In genomic region chr5:150162142-150162513, GRCh38 we compare ENCODE assay signal across 17 cellular contexts. TPM values are rescaled to one million over a fixed set of nuclear protein-coding genes. Genes with fewer than 3 reads are reported as not detected.
A peak's percentile ranks its signal among the peaks of the same experiment; 100 is the strongest.
DNase-seq lines count a peak whose midpoint lies in the region; ATAC-seq, FAIRE-seq and TF ChIP-seq lines count a peak whose summit lies in the region.
"Had no signal": no experiment of that assay in that cellular context is flagged by ENCODE, and none has a peak within 500 bp of the region (broad histone marks: within the 10 kb centered on the region; RNA-seq: fewer than 3 reads in every experiment).

No MANE protein-coding gene starts in this region.

- peak overlapping the region; percentile 74 for H2BK120ac ChIP-seq in mesenchymal stem cell (ENCODE audit: low read depth, low read length)

- H3K4me1 ChIP-seq in mesenchymal stem cell (ENCODE audit: control insufficient read depth, insufficient read depth, low read depth, low read length) (peaks cover 30% of the 10 kb centered on the region), thoracic aorta (ENCODE audit: control insufficient read depth in 1 of 2, low read depth in 2 of 2) (peaks cover 33 to 63% of the 10 kb centered on the region in 2 donors), endodermal cell (ENCODE audit: control insufficient read depth, insufficient read depth, low read length) (no peaks in the 10 kb centered on the region), kidney (ENCODE audit: control insufficient read depth in 1 of 2, insufficient read depth in 1 of 2, low read depth in 1 of 2, low read length in 2 of 2) (peaks cover 11 to 14% of the 10 kb centered on the region in 2 donors)

- peak overlapping the region; percentile 51 to 82 for H3K4ac ChIP-seq in mesenchymal stem cell (ENCODE audit: low read depth in 1 of 2, low read length in 2 of 2)

- peak overlapping the region; percentile 13 for H2AK5ac ChIP-seq in mesenchymal stem cell (ENCODE audit: low read length, severe bottlenecking)

- H3K4me1 Mint-ChIP-seq in endodermal cell = peaks cover 17% of the 10 kb centered on the region
- H3K4me1 Mint-ChIP-seq: activated naive CD4-positive, alpha-beta T cell treated with anti-CD3 and anti-CD28 coated beads, Interleukin-2, amount 50 U/mL, for 24 hours had no signal

- H3K14ac ChIP-seq in mesenchymal stem cell (ENCODE audit: low read length in 2 of 2) = no peak overlapping the region

- H4K8ac ChIP-seq in mesenchymal stem cell (ENCODE audit: low read length) = peak overlapping the region; percentile 95

- no peak overlapping the region for H3K4me2 ChIP-seq in mesenchymal stem cell (ENCODE audit: low read length, poor library complexity, severe bottlenecking)

- peaks cover 2% of the 10 kb centered on the region for H3K79me1 ChIP-seq in mesenchymal stem cell (replicated peaks; ENCODE audit: low read length, poor library complexity, severe bottlenecking)

- H3K36me3 Mint-ChIP-seq in endodermal cell (ENCODE audit: low read depth) = no peaks in the 10 kb centered on the region
- H3K36me3 Mint-ChIP-seq: activated naive CD4-positive, alpha-beta T cell treated with anti-CD3 and anti-CD28 coated beads, Interleukin-2, amount 50 U/mL, for 24 hours; memory B cell had no signal

- H2BK12ac ChIP-seq in mesenchymal stem cell (ENCODE audit: low read length in 2 of 2) = peak overlapping the region; percentile 88 to 98

- H3K36me3 ChIP-seq in mesenchymal stem cell (ENCODE audit: control insufficient read depth in 1 of 2, insufficient read depth in 2 of 2, low read depth in 1 of 2, low read length in 2 of 2) (no peaks in the 10 kb centered on the region), thoracic aorta (no peaks in the 10 kb centered on the region), endodermal cell (ENCODE audit: control insufficient read depth, insufficient read depth, low read length) (no peaks in the 10 kb centered on the region), kidney (ENCODE audit: control insufficient read depth in 1 of 2, insufficient read depth in 2 of 2, low read length in 2 of 2) (no peaks in the 10 kb centered on the region)
- H3K36me3 ChIP-seq: brain microvascular endothelial cell, esophagus muscularis mucosa, neutrophil had no signal

- H3K9me3 ChIP-seq in mesenchymal stem cell (ENCODE audit: control insufficient read depth, low read length) (no peaks in the 10 kb centered on the region), thoracic aorta (no peaks in the 10 kb centered on the region), endodermal cell (ENCODE audit: control insufficient read depth, low read length) (no peaks in the 10 kb centered on the region), kidney (ENCODE audit: control insufficient read depth in 1 of 2, low read length in 2 of 2) (no peaks in the 10 kb centered on the region)
- H3K9me3 ChIP-seq: esophagus muscularis mucosa, neutrophil had no signal

- H2AFZ ChIP-seq in mesenchymal stem cell (ENCODE audit: low read depth, low read length) = no peak overlapping the region

- no peak for ATAC-seq in thoracic aorta (ENCODE audit: insufficient number of reproducible peaks, low FRiP score, low read depth)

- peak overlapping the region; percentile 93 for H4K91ac ChIP-seq in mesenchymal stem cell (ENCODE audit: low read length)

- no peak overlapping the region for H2BK15ac ChIP-seq in mesenchymal stem cell (ENCODE audit: low read depth, poor library complexity, severe bottlenecking)

- H3K4me3 Mint-ChIP-seq in endodermal cell = no peak overlapping the region
- H3K4me3 Mint-ChIP-seq: activated naive CD4-positive, alpha-beta T cell treated with anti-CD3 and anti-CD28 coated beads, Interleukin-2, amount 50 U/mL, for 24 hours; memory B cell had no signal

- H3K9ac ChIP-seq in mesenchymal stem cell (ENCODE audit: low read length) (peak overlapping the region; percentile 70), endodermal cell (ENCODE audit: extremely low read depth, low read length, poor library complexity, severe bottlenecking) (no peak overlapping the region), kidney (ENCODE audit: low read length in 2 of 2) (no peak overlapping the region)
- H3K9ac ChIP-seq: KMS-11 had no signal

- DNase-seq in HEK293T (ENCODE audit: extremely low spot score) (peak; percentile 27), RWPE1 (ENCODE audit: low spot score) (no peak), mesenchymal stem cell (no peak), thoracic aorta (ENCODE audit: low spot score) (no peak), endodermal cell (no peak), dorsolateral prefrontal cortex (no peak), kidney (no peak)
- DNase-seq: NCI-H1417 treated with DMSO at 0.1 percent for 48 hours had no signal

- H3K18ac ChIP-seq in mesenchymal stem cell (ENCODE audit: low read depth in 1 of 2, low read length in 2 of 2) = peak overlapping the region; percentile 52 to 70

- TF ChIP-seq CTCF in RWPE1 (conservative IDR thresholded peaks at IDR 0.05; ENCODE audit: low read depth) (no peak), thoracic aorta (IDR thresholded peaks at IDR 0.05) (no peak), endodermal cell (conservative IDR thresholded peaks at IDR 0.05) (no peak), dorsolateral prefrontal cortex (IDR thresholded peaks at IDR 0.05 in 54 of 56, conservative IDR thresholded peaks at IDR 0.05 in 2 of 56; ENCODE audit: low read depth in 1 of 56, partially characterized antibody in 56 of 56) (no peak), kidney (IDR thresholded peaks at IDR 0.05; ENCODE audit: borderline replicate concordance, extremely low read depth, insufficient read depth) (no peak)

- intact Hi-C loops in dorsolateral prefrontal cortex (cut with DNase I) (loop anchor here in 1 of 2 donors (5.0 kb wide), 1 partner anchor 55 kb away; no protein-coding TSS in a partner anchor), kidney (cut with DNase I) (no loop called here)

- H3K23ac ChIP-seq in mesenchymal stem cell (ENCODE audit: low read length in 2 of 2) = no peak overlapping the region

- H3K27ac ChIP-seq in RWPE1 (0 out of 2 replicates have a peak overlapping the region, but pooled peaks have one; percentile 2), mesenchymal stem cell (ENCODE audit: low read length, poor library complexity, severe bottlenecking) (no peak overlapping the region), thoracic aorta (peak overlapping the region; percentile 44 to 88), endodermal cell (ENCODE audit: low read depth, low read length) (no peak overlapping the region), dorsolateral prefrontal cortex (peak overlapping the region in 26 of 59 donors; percentile 10 to 93 (median 66)), kidney (ENCODE audit: low read depth in 2 of 2, low read length in 2 of 2) (no peak overlapping the region)
- H3K27ac ChIP-seq: KMS-11, neutrophil had no signal

- no peaks in the 10 kb centered on the region for H3K9me3 Mint-ChIP-seq in endodermal cell
- H3K9me3 Mint-ChIP-seq: activated naive CD4-positive, alpha-beta T cell treated with anti-CD3 and anti-CD28 coated beads, Interleukin-2, amount 50 U/mL, for 24 hours; memory B cell had no signal

- no peak overlapping the region for H3K27ac Mint-ChIP-seq in endodermal cell
- H3K27ac Mint-ChIP-seq: activated naive CD4-positive, alpha-beta T cell treated with anti-CD3 and anti-CD28 coated beads, Interleukin-2, amount 50 U/mL, for 24 hours; memory B cell had no signal

- H3K27me3 ChIP-seq in mesenchymal stem cell (ENCODE audit: control insufficient read depth in 1 of 2, insufficient read depth in 1 of 2, low read length in 2 of 2) (no peaks in the 10 kb centered on the region), thoracic aorta (replicated peaks; ENCODE audit: insufficient read depth) (no peaks in the 10 kb centered on the region), endodermal cell (ENCODE audit: control insufficient read depth, insufficient read depth, low read length, poor library complexity, severe bottlenecking) (peaks cover 29% of the 10 kb centered on the region), dorsolateral prefrontal cortex (peaks cover 0 to 11% (median 0%) of the 10 kb centered on the region in 45 donors)
- H3K27me3 ChIP-seq: brain microvascular endothelial cell had no signal

- CTCF ChIA-PET in HEK293T (lab: Yijun Ruan, JAX) = interaction anchor here (0.6 to 2.1 kb wide), 20 partner anchors 9 to 184 kb away, joined by 3 to 13 read pairs (median 4); no protein-coding TSS in a partner anchor
- CTCF ChIA-PET in RWPE1 (lab: Yijun Ruan, JAX) = interaction anchor here (0.6 to 1.6 kb wide), 11 partner anchors 13 to 471 kb away, joined by 3 to 6 read pairs (median 4); no protein-coding TSS in a partner anchor

- H3K27me3 Mint-ChIP-seq in endodermal cell (ENCODE audit: insufficient read depth) = peaks cover 47% of the 10 kb centered on the region

- POLR2A ChIA-PET in HEK293T (lab: Yijun Ruan, JAX) = interaction anchor here (0.7 to 1.7 kb wide), 2 partner anchors 10 to 25 kb away, joined by 3 to 5 read pairs; no protein-coding TSS in a partner anchor
- POLR2A ChIA-PET in RWPE1 (lab: Yijun Ruan, JAX; ENCODE audit: low non-redundant PET) = no interaction called here

- H3K4me3 ChIP-seq in mesenchymal stem cell (ENCODE audit: insufficient read depth in 1 of 2, low read depth in 1 of 2, low read length in 2 of 2) = no peak overlapping the region
- H3K4me3 ChIP-seq in thoracic aorta = no peak overlapping the region
- no peak overlapping the region for H3K4me3 ChIP-seq in endodermal cell (ENCODE audit: low read length)
- H3K4me3 ChIP-seq in dorsolateral prefrontal cortex = no peak overlapping the region
- H3K4me3 ChIP-seq in kidney (ENCODE audit: low read length in 2 of 2) = no peak overlapping the region
- H3K4me3 ChIP-seq: esophagus muscularis mucosa had no signal

- WGBS in mesenchymal stem cell = 75% methylated on average over 3 of the region's 3 CpGs
- 93% methylated on average over 3 of the region's 3 CpGs; no CpG with 5 or more reads in 1 of the 2 experiments for WGBS in endodermal cell (ENCODE audit: insufficient coverage in 1 of 2, insufficient read length in 1 of 2), 2 experiments

- FAIRE-seq in kidney (lab: Jason Lieb, UNC) = no peak

- H2BK5ac ChIP-seq in mesenchymal stem cell (ENCODE audit: low read depth, low read length, poor library complexity, severe bottlenecking) = no peak overlapping the region

RNA-seq across cellular contexts. Expression of gene CDX1, which starts 4.5 kb away (rescaled TPM):
- polyA plus RNA-seq in mesenchymal stem cell (2013, experiment 1 of 2) = 0.08 TPM
- 0.03 TPM for polyA plus RNA-seq in mesenchymal stem cell (2013, experiment 2 of 2)
- not detected for total RNA-seq in thoracic aorta
- total RNA-seq in endodermal cell = not detected
- 0.28 TPM for polyA plus RNA-seq in endodermal cell (2013, experiment 1 of 2)
- polyA plus RNA-seq in endodermal cell (2013, experiment 2 of 2) = 0.33 TPM
- total RNA-seq in dorsolateral prefrontal cortex = under 1 TPM in 33 of 120 experiments, not detected in 87; 0.23 to 0.90 (median 0.48) TPM
- total RNA-seq in kidney = not detected
- 0.39 TPM for polyA plus RNA-seq in kidney (ENCODE audit: insufficient read depth, low read depth, low replicate concordance)
- total RNA-seq: dermis microvascular lymphatic vessel endothelial cell, G401 had no signal

RNA-seq across cellular contexts. Expression of gene PDGFRB, which starts 6.5 kb away (rescaled TPM):
- polyA plus RNA-seq in mesenchymal stem cell (2013, experiment 1 of 2) = 203 TPM
- polyA plus RNA-seq in mesenchymal stem cell (2013, experiment 2 of 2) = 211 TPM
- total RNA-seq in thoracic aorta = 100 to 1,000 TPM; 362 to 421 TPM
- 1 to 10 TPM; 4.1 to 6.5 TPM for total RNA-seq in endodermal cell
- polyA plus RNA-seq in endodermal cell (2013, experiment 1 of 2) = 18.6 TPM
- 22.1 TPM for polyA plus RNA-seq in endodermal cell (2013, experiment 2 of 2)
- 100 to 1,000 TPM in 13 of 120 experiments, 10 to 100 TPM in 107; 34.7 to 209 (median 68.0) TPM for total RNA-seq in dorsolateral prefrontal cortex
- 104 TPM for total RNA-seq in kidney
- polyA plus RNA-seq in kidney (ENCODE audit: insufficient read depth, low read depth, low replicate concordance) = 50.4 TPM

RNA-seq across cellular contexts. Expression of gene SLC6A7, which starts 27.7 kb away (rescaled TPM):
- not detected for polyA plus RNA-seq in mesenchymal stem cell (2013, experiment 1 of 2)
- polyA plus RNA-seq in mesenchymal stem cell (2013, experiment 2 of 2) = not detected
- total RNA-seq in thoracic aorta = not detected
- total RNA-seq in endodermal cell = not detected
- not detected for polyA plus RNA-seq in endodermal cell (2013, experiment 1 of 2)
- polyA plus RNA-seq in endodermal cell (2013, experiment 2 of 2) = 0.08 TPM
- 10 to 100 TPM; 11.5 to 82.1 (median 47.8) TPM for total RNA-seq in dorsolateral prefrontal cortex
- not detected for total RNA-seq in kidney
- polyA plus RNA-seq in kidney (ENCODE audit: insufficient read depth, low read depth, low replicate concordance) = not detected
- total RNA-seq: dermis microvascular lymphatic vessel endothelial cell, esophagus muscularis mucosa, G401, right cardiac atrium had no signal
- polyA plus RNA-seq: right cardiac atrium had no signal

Comparison
In these comparisons a context has a peak if more than half of its experiments do, and no peak if none do; other contexts are left out.
1. H3K27ac ChIP-seq: peak in RWPE1 (single experiment) and thoracic aorta (2 of 2); none in mesenchymal stem cell (single experiment), endodermal cell (single experiment) and kidney (0 of 2).
2. RNA of gene PDGFRB, which starts 6.5 kb away (total RNA-seq): 362 to 421 TPM in thoracic aorta, 104 TPM in kidney (single experiment) and 34.7 to 209 TPM in dorsolateral prefrontal cortex; 4.1 to 6.5 TPM in endodermal cell; every median in the first group is over 4 times any median in the second.
3. RNA of gene SLC6A7, which starts 27.7 kb away (total RNA-seq): 11.5 to 82.1 TPM in dorsolateral prefrontal cortex; not detected in thoracic aorta, not detected in kidney (single experiment) and not detected in endodermal cell; every median in the first group is over 10 times any median in the second.